ENCODE assay signal across 8 cellular contexts in the genomic region with DNA sequence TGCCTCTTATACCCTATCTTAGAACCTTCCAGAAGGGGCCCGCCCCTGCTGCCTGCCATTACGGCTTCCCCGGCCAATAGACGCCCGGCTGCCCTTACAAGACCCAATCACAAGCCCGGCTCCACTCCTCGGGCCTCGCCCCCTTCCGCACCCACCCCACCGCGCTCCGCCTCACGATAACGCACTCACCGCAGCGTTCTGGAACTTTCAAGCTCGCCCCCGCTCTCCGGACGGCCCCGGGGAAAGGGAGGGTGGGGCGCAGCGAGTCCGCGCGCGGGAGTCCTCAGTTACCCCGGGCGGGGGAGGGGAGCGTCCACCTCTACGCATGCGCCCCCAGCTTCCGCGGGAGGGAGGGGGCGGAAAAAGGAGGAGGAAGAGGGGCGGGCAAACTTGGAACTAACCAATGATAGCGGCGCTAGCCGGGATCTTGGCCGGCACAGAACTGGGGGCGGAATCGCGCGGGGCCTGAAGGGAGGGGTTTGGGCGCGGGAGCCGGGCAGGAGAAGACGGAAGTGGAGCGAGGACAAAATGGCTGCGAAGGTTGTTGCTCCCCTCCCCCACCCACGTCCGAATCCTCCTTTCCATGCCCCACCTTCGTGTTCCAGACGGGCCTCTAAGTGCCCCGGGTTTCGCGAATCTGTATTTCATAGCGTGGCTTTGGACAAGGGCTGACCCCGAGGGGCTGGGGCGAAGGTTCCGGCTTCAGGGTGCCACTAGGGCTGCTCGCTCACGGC. TPM values are rescaled to one million over a fixed set of nuclear protein-coding genes. Genes with fewer than 3 reads are reported as not detected.
DNase-seq lines count a peak whose midpoint lies in the region; ATAC-seq and TF ChIP-seq lines count a peak whose summit lies in the region.

No MANE protein-coding gene starts in this region.

- no peaks in the 10 kb centered on the region for H3K9me3 Mint-ChIP-seq in activated naive CD8-positive, alpha-beta T cell treated with anti-CD3 and anti-CD28 coated beads, Interleukin-2, amount 10 ng/mL, durations not matched to agents 7 days and 5 days
- H3K9me3 Mint-ChIP-seq in osteocyte (ENCODE audit: unreplicated experiment) = no peaks in the 10 kb centered on the region

- DNase-seq in GM06990 (ENCODE audit: extremely low read depth, insufficient read length) (peak; percentile 100), NCI-H1105 (lab: John Stamatoyannopoulos, UW) (peak; percentile 100), SKM-1 treated with dmso at 0.1 percent for 144 hours (lab: John Stamatoyannopoulos, UW; ENCODE audit: unreplicated experiment) (peak; percentile 100), head of caudate nucleus (peak; percentile 98 to 100 (median 99)), osteocyte (ENCODE audit: extremely low spot score, unreplicated experiment) (peak; percentile 100)
- DNase-seq in activated naive CD8-positive, alpha-beta T cell treated with anti-CD3 and anti-CD28 coated beads, Interleukin-2, amount 10 ng/mL, durations not matched to agents 7 days and 5 days = peak; percentile 99

- H3K27me3 ChIP-seq in GM06990 (replicated peaks; ENCODE audit: control insufficient read depth, insufficient read depth, low read length) (no peaks in the 10 kb centered on the region), thymus (ENCODE audit: control insufficient read depth, insufficient read depth) (no peaks in the 10 kb centered on the region)

- H3K27ac ChIP-seq in thymus (ENCODE audit: low read depth) = peak overlapping the region; percentile 100

- peaks cover 55% of the 10 kb centered on the region for H3K36me3 Mint-ChIP-seq in activated naive CD8-positive, alpha-beta T cell treated with anti-CD3 and anti-CD28 coated beads, Interleukin-2, amount 10 ng/mL, durations not matched to agents 7 days and 5 days
- H3K36me3 Mint-ChIP-seq in osteocyte (ENCODE audit: unreplicated experiment) = peaks cover 43% of the 10 kb centered on the region

- under 1% methylated on average over 63 of the region's 63 CpGs for WGBS in thymus

- H3K4me1 ChIP-seq in thymus (ENCODE audit: control insufficient read depth, insufficient read depth, low read length) = peaks cover 27% of the 10 kb centered on the region

- POLR2A ChIA-PET in activated naive CD8-positive, alpha-beta T cell treated with anti-CD3 and anti-CD28 coated beads, Interleukin-2, amount 10 ng/mL, durations not matched to agents 7 days and 5 days (lab: Charles Lee) = interaction anchor here (0.5 to 12.1 kb wide), 33 partner anchors 8 to 1888 kb away, joined by 3 to 178 read pairs (median 4); partner anchors contain the start of genes CRTAM and UBASH3B

- no peaks in the 10 kb centered on the region for H3K9me3 ChIP-seq in thymus (ENCODE audit: control insufficient read depth)

- TF ChIP-seq CTCF in GM06990 (IDR thresholded peaks at IDR 0.05; ENCODE audit: insufficient read depth, low read length, poor library complexity, severe bottlenecking) = no peak
- no peak for TF ChIP-seq CTCF in osteocyte (IDR thresholded peaks at IDR 0.05)

- H3K27me3 Mint-ChIP-seq in activated naive CD8-positive, alpha-beta T cell treated with anti-CD3 and anti-CD28 coated beads, Interleukin-2, amount 10 ng/mL, durations not matched to agents 7 days and 5 days = no peaks in the 10 kb centered on the region
- H3K27me3 Mint-ChIP-seq in osteocyte (ENCODE audit: unreplicated experiment) = no peaks in the 10 kb centered on the region

- peak overlapping the region; percentile 89 for H3K4me3 ChIP-seq in GM06990 (replicated peaks; ENCODE audit: low read depth, low read length)
- H3K4me3 ChIP-seq in thymus (ENCODE audit: low read length) = peak overlapping the region; percentile 98

- H3K4me1 Mint-ChIP-seq in activated naive CD8-positive, alpha-beta T cell treated with anti-CD3 and anti-CD28 coated beads, Interleukin-2, amount 10 ng/mL, durations not matched to agents 7 days and 5 days = peaks cover 47% of the 10 kb centered on the region
- H3K4me1 Mint-ChIP-seq in osteocyte (ENCODE audit: unreplicated experiment) = peaks cover 67% of the 10 kb centered on the region

- peaks cover 19% of the 10 kb centered on the region for H3K36me3 ChIP-seq in GM06990 (ENCODE audit: control insufficient read depth, insufficient read depth, low read length)
- peaks cover 33% of the 10 kb centered on the region for H3K36me3 ChIP-seq in thymus (ENCODE audit: control insufficient read depth, insufficient read depth)

- intact Hi-C loops in head of caudate nucleus (cut with DNase I) = no loop called here

- peak; percentile 89 for ATAC-seq in HG02642 (IDR thresholded peaks at IDR 0.05; ENCODE audit: poor library complexity, unreplicated experiment)
- ATAC-seq in activated naive CD8-positive, alpha-beta T cell treated with anti-CD3 and anti-CD28 coated beads, Interleukin-2, amount 10 ng/mL, durations not matched to agents 7 days and 5 days (ENCODE audit: low read depth) = peak; percentile 86

- H3K4me3 Mint-ChIP-seq in activated naive CD8-positive, alpha-beta T cell treated with anti-CD3 and anti-CD28 coated beads, Interleukin-2, amount 10 ng/mL, durations not matched to agents 7 days and 5 days = peak overlapping the region; percentile 98
- H3K4me3 Mint-ChIP-seq in osteocyte (ENCODE audit: unreplicated experiment) = peak overlapping the region; percentile 94

- peak overlapping the region; percentile 100 for H3K27ac Mint-ChIP-seq in activated naive CD8-positive, alpha-beta T cell treated with anti-CD3 and anti-CD28 coated beads, Interleukin-2, amount 10 ng/mL, durations not matched to agents 7 days and 5 days
- peak overlapping the region; percentile 99 for H3K27ac Mint-ChIP-seq in osteocyte (ENCODE audit: unreplicated experiment)

RNA-seq across cellular contexts. Expression of gene HSPA8, which starts 0.4 kb away (rescaled TPM):
- 1,000 to 10,000 TPM; 1,098 to 1,132 TPM for total RNA-seq in activated naive CD8-positive, alpha-beta T cell treated with anti-CD3 and anti-CD28 coated beads, Interleukin-2, amount 10 ng/mL, durations not matched to agents 7 days and 5 days
- total RNA-seq in osteocyte = 1,086 and 1,095 TPM in 2 replicates
- polyA plus RNA-seq in thymus = 221 TPM

Comparison
In these comparisons a context has a peak if more than half of its experiments do, and no peak if none do; other contexts are left out.
1. Peak in every context shown above with its lines: DNase-seq, ATAC-seq, H3K4me3 ChIP-seq and H3K27ac ChIP-seq.